Comparison of ENCODE assay signal across 1 cellular context in the genomic region with DNA sequence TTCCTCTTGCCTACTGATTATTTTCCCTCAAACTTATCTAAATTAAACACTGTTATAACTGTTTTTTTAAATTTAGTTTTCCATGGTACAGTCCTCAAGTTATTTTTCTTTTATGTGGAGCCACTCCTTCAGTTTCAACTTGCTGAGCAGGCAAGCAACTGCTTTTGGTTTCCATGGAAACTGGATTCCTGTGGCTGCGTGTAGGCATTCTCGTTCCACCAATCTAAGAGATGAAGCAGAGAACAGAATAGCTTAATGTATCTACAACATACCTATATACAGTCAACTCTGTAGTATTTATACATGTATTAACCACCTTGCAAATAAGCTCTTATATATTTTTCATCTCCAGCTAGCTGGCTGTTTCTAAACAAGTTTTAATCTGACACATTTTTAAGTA.
TF ChIP-seq lines count a peak whose summit lies in the region.

No MANE protein-coding gene starts in this region.

TF ChIP-seq in K562, 482 proteins besides CTCF, POLR2A, EP300 and RAD21 (continued from another document):
- TF ChIP-seq, protein P1, sequence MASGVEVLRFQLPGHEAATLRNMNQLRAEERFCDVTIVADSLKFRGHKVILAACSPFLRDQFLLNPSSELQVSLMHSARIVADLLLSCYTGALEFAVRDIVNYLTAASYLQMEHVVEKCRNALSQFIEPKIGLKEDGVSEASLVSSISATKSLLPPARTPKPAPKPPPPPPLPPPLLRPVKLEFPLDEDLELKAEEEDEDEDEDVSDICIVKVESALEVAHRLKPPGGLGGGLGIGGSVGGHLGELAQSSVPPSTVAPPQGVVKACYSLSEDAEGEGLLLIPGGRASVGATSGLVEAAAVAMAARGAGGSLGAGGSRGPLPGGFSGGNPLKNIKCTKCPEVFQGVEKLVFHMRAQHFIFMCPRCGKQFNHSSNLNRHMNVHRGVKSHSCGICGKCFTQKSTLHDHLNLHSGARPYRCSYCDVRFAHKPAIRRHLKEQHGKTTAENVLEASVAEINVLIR (CRISPR knock-in tag; IDR thresholded peaks at IDR 0.05) = no peak
- TF ChIP-seq SRSF3 (IDR thresholded peaks at IDR 0.05; ENCODE audit: insufficient read depth, low read length) = no peak
- TF ChIP-seq, protein P2, sequence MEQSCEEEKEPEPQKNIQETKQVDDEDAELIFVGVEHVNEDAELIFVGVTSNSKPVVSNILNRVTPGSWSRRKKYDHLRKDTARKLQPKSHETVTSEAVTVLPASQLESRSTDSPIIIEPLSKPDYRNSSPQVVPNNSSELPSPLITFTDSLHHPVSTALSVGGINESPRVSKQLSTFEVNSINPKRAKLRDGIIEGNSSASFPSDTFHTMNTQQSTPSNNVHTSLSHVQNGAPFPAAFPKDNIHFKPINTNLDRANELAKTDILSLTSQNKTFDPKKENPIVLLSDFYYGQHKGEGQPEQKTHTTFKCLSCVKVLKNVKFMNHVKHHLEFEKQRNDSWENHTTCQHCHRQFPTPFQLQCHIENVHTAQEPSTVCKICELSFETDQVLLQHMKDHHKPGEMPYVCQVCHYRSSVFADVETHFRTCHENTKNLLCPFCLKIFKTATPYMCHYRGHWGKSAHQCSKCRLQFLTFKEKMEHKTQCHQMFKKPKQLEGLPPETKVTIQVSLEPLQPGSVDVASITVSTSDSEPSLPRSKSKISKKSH (CRISPR knock-in tag; IDR thresholded peaks at IDR 0.05) = no peak
- no peak for TF ChIP-seq GABPB1 (CRISPR knock-in tag; IDR thresholded peaks at IDR 0.05)
- TF ChIP-seq TGIF2 (CRISPR knock-in tag; IDR thresholded peaks at IDR 0.05) = no peak
- TF ChIP-seq, protein P3, sequence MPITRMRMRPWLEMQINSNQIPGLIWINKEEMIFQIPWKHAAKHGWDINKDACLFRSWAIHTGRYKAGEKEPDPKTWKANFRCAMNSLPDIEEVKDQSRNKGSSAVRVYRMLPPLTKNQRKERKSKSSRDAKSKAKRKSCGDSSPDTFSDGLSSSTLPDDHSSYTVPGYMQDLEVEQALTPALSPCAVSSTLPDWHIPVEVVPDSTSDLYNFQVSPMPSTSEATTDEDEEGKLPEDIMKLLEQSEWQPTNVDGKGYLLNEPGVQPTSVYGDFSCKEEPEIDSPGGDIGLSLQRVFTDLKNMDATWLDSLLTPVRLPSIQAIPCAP (CRISPR knock-in tag; IDR thresholded peaks at IDR 0.05; ENCODE audit: borderline replicate concordance) = no peak
- no peak for TF ChIP-seq ZFP30 (CRISPR knock-in tag; IDR thresholded peaks at IDR 0.05; ENCODE audit: borderline replicate concordance)
- TF ChIP-seq CSDE1 (IDR thresholded peaks at IDR 0.05) = 0 out of 4 replicates have a peak, but pooled peaks of 1 of the 2 experiments have one; percentile 33
- TF ChIP-seq KAT7 (CRISPR knock-in tag; IDR thresholded peaks at IDR 0.05; ENCODE audit: borderline replicate concordance) = 0 out of 2 replicates have a peak, but pooled peaks have one; percentile 9
- peak; percentile 94 for TF ChIP-seq RFX1 (IDR thresholded peaks at IDR 0.05)
- no peak for TF ChIP-seq ZNF140 (CRISPR knock-in tag; IDR thresholded peaks at IDR 0.05)
- no peak for TF ChIP-seq THRA (IDR thresholded peaks at IDR 0.05)
